ENCODE assay signal across 11 cellular contexts in the genomic region with DNA sequence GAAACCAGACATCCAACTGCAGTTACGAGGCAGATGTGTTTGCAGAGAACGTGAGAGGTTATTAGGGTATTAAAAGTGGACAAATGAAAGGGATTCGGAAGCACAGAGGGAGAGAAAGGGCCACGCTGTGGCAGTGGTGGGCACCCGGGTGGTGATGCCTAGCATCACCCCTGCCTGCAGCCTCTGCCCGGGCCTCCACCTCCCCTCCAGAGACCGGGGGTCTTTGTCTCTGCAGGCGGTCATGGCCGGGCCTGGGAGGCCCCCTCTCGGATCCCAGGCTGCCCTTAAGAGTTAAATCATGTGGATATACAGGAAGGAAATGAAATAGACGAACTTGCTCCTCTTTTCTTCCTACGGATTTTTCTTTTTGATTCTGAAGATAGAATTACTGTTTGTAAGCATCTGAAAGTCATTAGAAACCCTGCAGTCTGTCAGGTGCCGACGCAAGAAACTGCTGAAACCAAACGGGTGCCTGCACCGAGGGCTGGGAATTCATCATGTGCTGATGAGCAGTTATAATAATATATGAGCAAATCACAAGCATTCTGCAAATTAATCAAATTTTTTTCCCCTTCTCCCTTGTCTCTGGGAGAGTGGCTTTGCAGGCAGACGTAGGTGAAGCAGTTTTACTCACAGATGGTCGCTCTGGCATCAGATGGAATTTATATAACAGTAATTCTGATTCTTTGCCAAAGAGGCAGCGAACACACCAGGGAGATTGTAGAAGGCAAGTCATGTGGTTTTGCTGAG.
A peak's percentile ranks its signal among the peaks of the same experiment; 100 is the strongest.
DNase-seq lines count a peak whose midpoint lies in the region; ATAC-seq, FAIRE-seq and TF ChIP-seq lines count a peak whose summit lies in the region.
"Had no signal": no experiment of that assay in that cellular context is flagged by ENCODE, and none has a peak within 500 bp of the region (broad histone marks: within the 10 kb centered on the region; RNA-seq: fewer than 3 reads in every experiment).

No MANE protein-coding gene starts in this region.

- H2AFZ ChIP-seq in SK-N-SH (ENCODE audit: low read depth), result no peak overlapping the region

- H3K9me3 ChIP-seq in SK-N-SH (no peaks in the 10 kb centered on the region), gastroesophageal sphincter (no peaks in the 10 kb centered on the region)

- H3K4me3 ChIP-seq in SK-N-SH (ENCODE audit: low read depth in 2 of 2, low read length in 1 of 2) (peak overlapping the region; percentile 21 to 33; a peak in 3 of 4 replicates), gastroesophageal sphincter (peak overlapping the region; percentile 11 to 46)

- H3K27me3 ChIP-seq in SK-N-SH (ENCODE audit: insufficient read depth) (no peaks in the 10 kb centered on the region; the same call in 1 of the 2 replicates), gastroesophageal sphincter (peaks cover 8% of the 10 kb centered on the region)

- H3K27ac ChIP-seq in SK-N-SH (ENCODE audit: low read depth in 2 of 2, low read length in 1 of 2), result peak overlapping the region in 1 of 2 experiments; percentile 99; a peak in 2 of 4 replicates
- H3K27ac ChIP-seq in gastroesophageal sphincter, result peak overlapping the region in 3 of 4 donors; percentile 25 to 55 (median 26)
- H3K27ac ChIP-seq: KMS-11 had no signal

- POLR2A ChIA-PET in SK-N-SH (lab: Yijun Ruan, JAX), result no interaction called here

- peak in 1 of 2 experiments; percentile 75; a peak in 1 of 4 replicates for TF ChIP-seq EP300 in SK-N-SH (IDR thresholded peaks at IDR 0.05; ENCODE audit: borderline replicate concordance in 1 of 2, low read depth in 1 of 2, low read length in 1 of 2)
- TF ChIP-seq EP300 in gastroesophageal sphincter (IDR thresholded peaks at IDR 0.05), result no peak

- DNase-seq in AG08395 (ENCODE audit: low spot score) (peak; percentile 34), SK-N-SH (peak; percentile 66), putamen (ENCODE audit: low spot score) (peak; percentile 16), NCI-H1092 (lab: John Stamatoyannopoulos, UW) (no peak), GM12891 (ENCODE audit: insufficient read length, low spot score) (no peak)
- DNase-seq in stimulated activated naive CD8-positive, alpha-beta T cell treated with anti-CD3 and anti-CD28 coated beads, Interleukin-15, Interleukin-2, amounts not matched to agents 100 U/mL and 50 U/mL, for 24 hours, result no peak
- DNase-seq: NCI-H748 treated with DMSO at 0.1 percent for 48 hours, SW 1271 had no signal

- no peaks in the 10 kb centered on the region for H4K20me1 ChIP-seq in SK-N-SH (ENCODE audit: insufficient read depth)

- H3K9me2 ChIP-seq in SK-N-SH, result no peaks in the 10 kb centered on the region

- TF ChIP-seq POLR2A in gastroesophageal sphincter (IDR thresholded peaks at IDR 0.05) (no peak), GM12891 (IDR thresholded peaks at IDR 0.05; ENCODE audit: low read depth, low read length) (no peak)

- H3K36me3 ChIP-seq in SK-N-SH (replicated peaks in 1 of 2; ENCODE audit: control insufficient read depth in 1 of 2, insufficient read depth in 2 of 2, low read length in 1 of 2), result no peaks in the 10 kb centered on the region
- H3K36me3 ChIP-seq in gastroesophageal sphincter, result no peaks in the 10 kb centered on the region

- peak overlapping the region; percentile 54 for H3K4me2 ChIP-seq in SK-N-SH
- H3K4me2 ChIP-seq: KMS-11 had no signal

- H3F3A ChIP-seq in SK-N-SH (replicated peaks; ENCODE audit: insufficient read depth), result no peaks in the 10 kb centered on the region

- ATAC-seq in gastroesophageal sphincter (no peak), HG02642 (IDR thresholded peaks at IDR 0.05; ENCODE audit: poor library complexity, unreplicated experiment) (no peak)
- ATAC-seq in stimulated activated naive CD8-positive, alpha-beta T cell treated with anti-CD3 and anti-CD28 coated beads, Interleukin-15, Interleukin-2, amounts not matched to agents 100 U/mL and 50 U/mL, for 24 hours, result no peak

- H3K79me2 ChIP-seq in SK-N-SH (ENCODE audit: insufficient read depth), result no peaks in the 10 kb centered on the region

- TF ChIP-seq RAD21 in SK-N-SH (IDR thresholded peaks at IDR 0.05; ENCODE audit: low read length), result peak; percentile 6; the same call in 1 of the 2 replicates

- WGBS in SK-N-SH (ENCODE audit: low lambda C conversion rate), result 9% methylated on average over 17 of the region's 19 CpGs
- WGBS in gastroesophageal sphincter (ENCODE audit: low coverage in 1 of 2), 2 donors, result 4 to 23% methylated on average over 10 to 17 of the region's 19 CpGs

- H3K4me1 ChIP-seq in SK-N-SH (ENCODE audit: control insufficient read depth in 1 of 2, insufficient read depth in 2 of 2, low read depth in 1 of 2, low read length in 1 of 2), result peaks cover 5 to 82% of the 10 kb centered on the region in 2 experiments; a peak in 3 of 4 replicates
- peaks cover 0 to 28% (median 0%) of the 10 kb centered on the region in 3 donors for H3K4me1 ChIP-seq in gastroesophageal sphincter

- TF ChIP-seq CTCF in SK-N-SH (IDR thresholded peaks at IDR 0.05) (no peak), gastroesophageal sphincter (IDR thresholded peaks at IDR 0.05) (no peak)

- FAIRE-seq in GM12891 (lab: Jason Lieb, UNC), result no peak

- CTCF ChIA-PET in SK-N-SH (lab: Yijun Ruan, JAX), result interaction anchor here (0.6 to 2.5 kb wide), 4 partner anchors 9 to 647 kb away, joined by 3 to 18 read pairs (median 4); no protein-coding TSS in a partner anchor

- H3K9ac ChIP-seq in SK-N-SH, result no peak overlapping the region
- H3K9ac ChIP-seq: KMS-11 had no signal

TF ChIP-seq in SK-N-SH, 30 proteins besides CTCF, POLR2A, EP300 and RAD21:
- TF ChIP-seq MEF2A (IDR thresholded peaks at IDR 0.05; ENCODE audit: borderline replicate concordance, low read depth) (no peak), GATA2 (CRISPR knock-in tag; IDR thresholded peaks at IDR 0.05) (peak; percentile 15; the same call in 1 of the 2 replicates), FOXM1 (IDR thresholded peaks at IDR 0.05; ENCODE audit: low read depth) (no peak), RCOR1 (IDR thresholded peaks at IDR 0.05; ENCODE audit: low read length) (peak; percentile 55; the same call in 1 of the 2 replicates), JUND (IDR thresholded peaks at IDR 0.05) (no peak), SMC3 (IDR thresholded peaks at IDR 0.05; ENCODE audit: low read depth, low read length) (no peak), CHD2 (IDR thresholded peaks at IDR 0.05; ENCODE audit: low read length, partially characterized antibody) (peak; percentile 19), TEAD4 (IDR thresholded peaks at IDR 0.05; ENCODE audit: borderline replicate concordance, insufficient read depth) (no peak), NRF1 (IDR thresholded peaks at IDR 0.05; ENCODE audit: low read depth, low read length) (no peak), MXI1 (IDR thresholded peaks at IDR 0.05; ENCODE audit: low read depth, low read length) (peak; percentile 50; the same call in 1 of the 2 replicates)
- TF ChIP-seq, protein P1, sequence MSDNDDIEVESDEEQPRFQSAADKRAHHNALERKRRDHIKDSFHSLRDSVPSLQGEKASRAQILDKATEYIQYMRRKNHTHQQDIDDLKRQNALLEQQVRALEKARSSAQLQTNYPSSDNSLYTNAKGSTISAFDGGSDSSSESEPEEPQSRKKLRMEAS (IDR thresholded peaks at IDR 0.05; ENCODE audit: low read depth), result no peak
- TF ChIP-seq, protein P2, sequence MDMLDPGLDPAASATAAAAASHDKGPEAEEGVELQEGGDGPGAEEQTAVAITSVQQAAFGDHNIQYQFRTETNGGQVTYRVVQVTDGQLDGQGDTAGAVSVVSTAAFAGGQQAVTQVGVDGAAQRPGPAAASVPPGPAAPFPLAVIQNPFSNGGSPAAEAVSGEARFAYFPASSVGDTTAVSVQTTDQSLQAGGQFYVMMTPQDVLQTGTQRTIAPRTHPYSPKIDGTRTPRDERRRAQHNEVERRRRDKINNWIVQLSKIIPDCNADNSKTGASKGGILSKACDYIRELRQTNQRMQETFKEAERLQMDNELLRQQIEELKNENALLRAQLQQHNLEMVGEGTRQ (IDR thresholded peaks at IDR 0.05; ENCODE audit: borderline replicate concordance, low read depth, low read length), result no peak

TF ChIP-seq in GM12891, 5 proteins besides CTCF, POLR2A, EP300 and RAD21:
- TF ChIP-seq SPI1 (IDR thresholded peaks at IDR 0.05; ENCODE audit: low read depth, low read length), result no peak
- TF ChIP-seq PAX5 (IDR thresholded peaks at IDR 0.05; ENCODE audit: insufficient read depth, low read length, severe bottlenecking), result no peak
- TF ChIP-seq POU2F2 (IDR thresholded peaks at IDR 0.05; ENCODE audit: low read depth, low read length), result no peak
- TF ChIP-seq POLR2AphosphoS5 (IDR thresholded peaks at IDR 0.05; ENCODE audit: low read depth, low read length), result no peak
- TF ChIP-seq TAF1 (IDR thresholded peaks at IDR 0.05; ENCODE audit: low read depth, low read length), result no peak
TF ChIP-seq in GM12891: peak in this region for 0.

Comparison
In these comparisons a context has a peak if more than half of its experiments do, and no peak if none do; other contexts are left out.
1. DNase-seq: peak in AG08395 (single experiment), SK-N-SH (single experiment) and putamen (single experiment); none in NCI-H1092 (single experiment), GM12891 (single experiment) and stimulated activated naive CD8-positive, alpha-beta T cell treated with anti-CD3 and anti-CD28 coated beads, Interleukin-15, Interleukin-2, amounts not matched to agents 100 U/mL and 50 U/mL, for 24 hours (single experiment).